Comparison of ENCODE assay signal across 10 cellular contexts in genomic region chr11:33753304-33753703, GRCh38. TPM values are rescaled to one million over a fixed set of nuclear protein-coding genes. Genes with fewer than 3 reads are reported as not detected.
DNase-seq lines count a peak whose midpoint lies in the region; ATAC-seq and TF ChIP-seq lines count a peak whose summit lies in the region.
"Had no signal": no experiment of that assay in that cellular context is flagged by ENCODE, and none has a peak within 500 bp of the region (broad histone marks: within the 10 kb centered on the region; RNA-seq: fewer than 3 reads in every experiment).

No MANE protein-coding gene starts in this region.

- TF ChIP-seq CTCF in AG04450 (IDR thresholded peaks at IDR 0.05; ENCODE audit: low read depth, low read length): no peak
- no peak for TF ChIP-seq CTCF in choroid plexus epithelial cell (conservative IDR thresholded peaks at IDR 0.05; ENCODE audit: low read depth, low read length)
- no peak for TF ChIP-seq CTCF in testis (IDR thresholded peaks at IDR 0.05)
- no peak for TF ChIP-seq CTCF in stomach (IDR thresholded peaks at IDR 0.05)

- DNase-seq in AG04450 (ENCODE audit: low read depth, low spot score): peak; percentile 30
- DNase-seq in choroid plexus epithelial cell (ENCODE audit: low read depth): peak; percentile 84
- no peak for DNase-seq in testis
- no peak for DNase-seq in stomach
- DNase-seq in erythroblast (lab: John Stamatoyannopoulos, UW): no peak
- DNase-seq in NCI-H1092 (lab: John Stamatoyannopoulos, UW): no peak
- DNase-seq: activated CD4-positive, alpha-beta T cell treated with anti-CD3 and anti-CD28 coated beads for 4 hours had no signal

- ATAC-seq in GM19395 (IDR thresholded peaks at IDR 0.05; ENCODE audit: unreplicated experiment) (peak; percentile 98), HG03095 (IDR thresholded peaks at IDR 0.05; ENCODE audit: unreplicated experiment) (peak; percentile 98)

- no peak for TF ChIP-seq POLR2A in testis (IDR thresholded peaks at IDR 0.05)
- TF ChIP-seq POLR2A in stomach (IDR thresholded peaks at IDR 0.05): no peak
- no peak for TF ChIP-seq POLR2A in erythroblast (IDR thresholded peaks at IDR 0.05; ENCODE audit: low read length)

- H3K27ac ChIP-seq in AG04450 (ENCODE audit: low read depth, low read length) (no peak overlapping the region), testis (no peak overlapping the region), stomach (no peak overlapping the region)

- H3K9me3 ChIP-seq in AG04450 (ENCODE audit: control insufficient read depth, insufficient read depth, low read length) (no peaks in the 10 kb centered on the region), testis (no peaks in the 10 kb centered on the region), stomach (no peaks in the 10 kb centered on the region)

- CTCF ChIA-PET in AG04450 (lab: Charles Lee): interaction anchor here (1.3 to 1.9 kb wide), 3 partner anchors 11 to 53 kb away, joined by 3 to 7 read pairs (median 4); partner anchors contain the start of gene C11orf91

- WGBS in testis, 2 donors: 67 to 72% methylated on average over 3 of the region's 3 CpGs
- 40 to 64% (median 47%) methylated on average over 3 of the region's 3 CpGs for WGBS in stomach, 5 donors

- H3K27me3 ChIP-seq in AG04450 (ENCODE audit: control insufficient read depth, insufficient read depth, low read length) (no peaks in the 10 kb centered on the region), testis (no peaks in the 10 kb centered on the region), stomach (no peaks in the 10 kb centered on the region)

- H3K36me3 ChIP-seq in testis (ENCODE audit: low read depth, missing control alignments) (no peaks in the 10 kb centered on the region), stomach (peaks cover 17 to 96% (median 92%) of the 10 kb centered on the region in 4 donors)

- POLR2A ChIA-PET in AG04450 (lab: Yijun Ruan, JAX): interaction anchor here (1.0 kb wide), 1 partner anchor 411 kb away, joined by 11 read pairs; no protein-coding TSS in a partner anchor

- no peak overlapping the region for H3K4me3 ChIP-seq in AG04450 (ENCODE audit: low read depth, low read length)
- no peak overlapping the region for H3K4me3 ChIP-seq in choroid plexus epithelial cell (ENCODE audit: low read depth, low read length)
- no peak overlapping the region for H3K4me3 ChIP-seq in testis
- H3K4me3 ChIP-seq in stomach: no peak overlapping the region

- TF ChIP-seq EP300 in stomach (IDR thresholded peaks at IDR 0.05): no peak

- no peaks in the 10 kb centered on the region for H3K4me1 ChIP-seq in testis
- H3K4me1 ChIP-seq in stomach: peaks cover 0 to 9% (median 4%) of the 10 kb centered on the region in 4 donors

- intact Hi-C loops in testis (cut with DNase I; ENCODE audit: low total_unique reads) (no loop called here), stomach (cut with DNase I; ENCODE audit: low total_unique reads) (no loop called here)

RNA-seq across cellular contexts. Expression of gene CD59, which starts 17.1 kb away (rescaled TPM):
- 1,182 and 1,226 TPM in 2 replicates for polyA plus RNA-seq in AG04450 (2011; rRNA removed)
- 475 and 515 TPM in 2 replicates for polyA minus RNA-seq in AG04450 (2011; rRNA and poly(A)+ RNA removed)
- 100 to 1,000 TPM; 157 to 230 TPM for total RNA-seq in testis
- polyA plus RNA-seq in testis (ENCODE audit: insufficient read depth, low read depth, low replicate concordance): 343 TPM
- 100 to 1,000 TPM in 3 of 5 donors, 10 to 100 TPM in 1, 1 to 10 TPM in 1; 6.4 to 225 (median 111) TPM for total RNA-seq in stomach
- 100 to 1,000 TPM in 2 of 3 donors, 10 to 100 TPM in 1; 89.1 to 200 (median 166) TPM for polyA plus RNA-seq in stomach

RNA-seq across cellular contexts. Expression of gene FBXO3, which starts 21.0 kb away (rescaled TPM):
- polyA plus RNA-seq in AG04450 (2011; rRNA removed) (33.3 and 43.4 TPM in 2 replicates), testis (ENCODE audit: insufficient read depth, low read depth, low replicate concordance) (44.8 TPM), stomach (10 to 100 TPM; 14.5 to 25.7 (median 16.2) TPM)
- polyA minus RNA-seq in AG04450 (2011; rRNA and poly(A)+ RNA removed): 19.1 and 38.4 TPM in 2 replicates
- total RNA-seq in testis (10 to 100 TPM; 27.2 to 39.3 TPM), stomach (10 to 100 TPM in 4 of 5 donors, 1 to 10 TPM in 1; 4.9 to 63.0 (median 25.9) TPM)

RNA-seq across cellular contexts. Expression of gene C11orf91, which starts 52.7 kb away (rescaled TPM):
- polyA plus RNA-seq in AG04450 (2011; rRNA removed) (not detected in 2 replicates), testis (ENCODE audit: insufficient read depth, low read depth, low replicate concordance) (12.8 TPM), stomach (not detected)
- not detected in 2 replicates for polyA minus RNA-seq in AG04450 (2011; rRNA and poly(A)+ RNA removed)
- total RNA-seq in testis (under 1 TPM in 1 of 2 donors, not detected in 1; 0.81 TPM), stomach (not detected)
- polyA plus RNA-seq: CD14-positive monocyte had no signal

Comparison
In these comparisons a context has a peak if more than half of its experiments do, and no peak if none do; other contexts are left out.
1. DNase-seq: peak in AG04450 (single experiment) and choroid plexus epithelial cell (single experiment); none in testis (single experiment), stomach (single experiment), erythroblast (0 of 2) and NCI-H1092 (single experiment).
2. RNA of gene C11orf91, which starts 52.7 kb away (polyA plus RNA-seq): 12.8 TPM in testis (single experiment); not detected in stomach and not detected in AG04450; every median in the first group is over 10 times any median in the second.